In genomic region chr17:41324180-41325075, GRCh38 we compare ENCODE assay signal across 7 cellular contexts. TPM values are rescaled to one million over a fixed set of nuclear protein-coding genes. Genes with fewer than 3 reads are reported as not detected.
A peak's percentile ranks its signal among the peaks of the same experiment; 100 is the strongest.
DNase-seq lines count a peak whose midpoint lies in the region; ATAC-seq and TF ChIP-seq lines count a peak whose summit lies in the region.

No MANE protein-coding gene starts in this region.

- peak; percentile 58 for TF ChIP-seq CTCF in brain microvascular endothelial cell (IDR thresholded peaks at IDR 0.05; ENCODE audit: low read depth, low read length, missing control alignments)
- no peak for TF ChIP-seq CTCF in mucosa of descending colon (IDR thresholded peaks at IDR 0.05)

- ATAC-seq in mucosa of descending colon (peak; percentile 73), HG03039 (IDR thresholded peaks at IDR 0.05; ENCODE audit: unreplicated experiment) (no peak), GM19467 (IDR thresholded peaks at IDR 0.05; ENCODE audit: unreplicated experiment) (no peak)

- no peaks in the 10 kb centered on the region for H3K4me1 ChIP-seq in mucosa of descending colon (ENCODE audit: low read depth)

- intact Hi-C loops in mucosa of descending colon (cut with DNase I, micrococcal nuclease) = loop anchor here in 1 of 2 donors (5.0 kb wide), 1 partner anchor 417 kb away; no protein-coding TSS in a partner anchor

- no peak overlapping the region for H3K27ac ChIP-seq in brain microvascular endothelial cell

- DNase-seq in DMS53 treated with DMSO at 0.1 percent for 48 hours (lab: John Stamatoyannopoulos, UW; ENCODE audit: unreplicated experiment) = peak; percentile 9
- DNase-seq in HuH-7 (ENCODE audit: low spot score) = peak; percentile 13
- no peak for DNase-seq in brain microvascular endothelial cell
- peak in 2 of 3 donors; percentile 36 to 41 for DNase-seq in mucosa of descending colon
- no peak for DNase-seq in NCI-H1436 (lab: John Stamatoyannopoulos, UW)

- peaks cover 4% of the 10 kb centered on the region for H3K9me3 ChIP-seq in mucosa of descending colon

- H3K36me3 ChIP-seq in brain microvascular endothelial cell (replicated peaks) = no peaks in the 10 kb centered on the region
- H3K36me3 ChIP-seq in mucosa of descending colon (ENCODE audit: low read depth) = no peaks in the 10 kb centered on the region

- H3K4me3 ChIP-seq in brain microvascular endothelial cell (ENCODE audit: low read depth, low read length) (no peak overlapping the region), mucosa of descending colon (no peak overlapping the region)

- in situ Hi-C loops in brain microvascular endothelial cell (cut with HindIII; ENCODE audit: low pct_ligation_motif_present, low sequenced_read_pairs) = no loop called here

- H3K27me3 ChIP-seq in brain microvascular endothelial cell (replicated peaks) = no peaks in the 10 kb centered on the region

RNA-seq across cellular contexts. Expression of gene KRTAP17-1, which starts 8.9 kb away (rescaled TPM):
- total RNA-seq in mucosa of descending colon = not detected

RNA-seq across cellular contexts. Expression of gene KRTAP16-1, which starts 15.3 kb away (rescaled TPM):
- not detected for total RNA-seq in mucosa of descending colon

RNA-seq across cellular contexts. Expression of gene KRTAP29-1, which starts 21.8 kb away (rescaled TPM):
- total RNA-seq in mucosa of descending colon = not detected

RNA-seq across cellular contexts. Expression of gene KRT33A, which starts 26.2 kb away (rescaled TPM):
- not detected for total RNA-seq in mucosa of descending colon

RNA-seq across cellular contexts. Expression of gene KRT33B, which starts 45.2 kb away (rescaled TPM):
- total RNA-seq in mucosa of descending colon = not detected

Comparison
In these comparisons a context has a peak if more than half of its experiments do, and no peak if none do; other contexts are left out.
1. DNase-seq: peak in DMS53 treated with DMSO at 0.1 percent for 48 hours (single experiment), HuH-7 (single experiment) and mucosa of descending colon (2 of 3); none in brain microvascular endothelial cell (single experiment) and NCI-H1436 (single experiment).